Comparison of ENCODE assay signal across 19 cellular contexts in the genomic region with DNA sequence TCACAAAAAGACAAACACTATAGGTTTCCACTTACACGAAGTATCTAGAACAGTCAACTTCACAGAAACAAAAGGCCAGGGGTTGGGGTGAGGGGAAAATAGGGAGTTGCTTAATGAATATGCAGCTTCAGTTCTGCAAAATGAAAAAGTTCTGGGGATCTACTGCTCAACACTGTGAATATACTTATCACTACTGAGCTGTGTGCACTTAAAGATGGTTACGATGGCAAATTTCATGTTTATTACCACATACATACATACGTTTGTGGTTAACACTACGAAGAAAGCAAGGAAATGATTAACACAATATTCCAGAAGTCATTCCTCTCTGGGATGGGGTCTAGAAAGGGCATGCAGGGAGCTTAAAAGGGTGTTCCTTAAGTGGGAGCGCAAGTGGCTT. TPM values are rescaled to one million over a fixed set of nuclear protein-coding genes. Genes with fewer than 3 reads are reported as not detected.
DNase-seq lines count a peak whose midpoint lies in the region; ATAC-seq, FAIRE-seq and TF ChIP-seq lines count a peak whose summit lies in the region.
"Had no signal": no experiment of that assay in that cellular context is flagged by ENCODE, and none has a peak within 500 bp of the region (broad histone marks: within the 10 kb centered on the region; RNA-seq: fewer than 3 reads in every experiment).

No MANE protein-coding gene starts in this region.

- peak in 1 of 2 experiments; percentile 41; a peak in 1 of 4 replicates for TF ChIP-seq EP300 in GM12878 (IDR thresholded peaks at IDR 0.05; ENCODE audit: borderline replicate concordance in 1 of 2, control insufficient read depth in 1 of 2, low read depth in 2 of 2, low read length in 2 of 2)

- H4K20me1 ChIP-seq in GM12878 (ENCODE audit: control insufficient read depth, insufficient read depth): no peaks in the 10 kb centered on the region

- H3K9me3 Mint-ChIP-seq in mesothelial cell of epicardium: no peaks in the 10 kb centered on the region
- no peaks in the 10 kb centered on the region for H3K9me3 Mint-ChIP-seq in CD8-positive, alpha-beta T cell

- DNase-seq in ELR (ENCODE audit: low read depth) (peak; percentile 53), Kasumi-1 (lab: John Stamatoyannopoulos, UW) (peak; percentile 16 to 27), GM12878 (ENCODE audit: low read depth, low spot score) (peak; percentile 41), mesothelial cell of epicardium (ENCODE audit: low spot score in 2 of 2, unreplicated experiment in 2 of 2) (no peak), upper lobe of right lung (no peak), NCI-H187 (lab: John Stamatoyannopoulos, UW) (no peak)
- DNase-seq in CD8-positive, alpha-beta T cell: no peak
- DNase-seq: activated CD8-positive, alpha-beta memory T cell treated with anti-CD3 and anti-CD28 coated beads, Interleukin-2, amount 50 U/mL, for 4 hours; cortex of kidney; kidney glomerular epithelial cell; NCI-H146; stimulated activated CD4-positive, alpha-beta T cell treated with anti-CD3 and anti-CD28 coated beads, Interleukin-4, amount 100 ng/mL, for 24 hours; stimulated activated naive CD4-positive, alpha-beta T cell had no signal

- TF ChIP-seq RAD21 in GM12878 (IDR thresholded peaks at IDR 0.05; ENCODE audit: insufficient read depth, low read depth, low read length): no peak

- peak; percentile 27 for FAIRE-seq in GM12878 (lab: Jason Lieb, UNC)
- FAIRE-seq: GM18507, HepG2 had no signal

- 0 out of 2 replicates have a peak overlapping the region, but pooled peaks have one; percentile 18 for H3K9ac ChIP-seq in GM12878 (ENCODE audit: control insufficient read depth, insufficient read depth, low read length)

- peak overlapping the region; percentile 74 for H3K4me2 ChIP-seq in GM12878 (ENCODE audit: control insufficient read depth, insufficient read depth)

- H3K27me3 Mint-ChIP-seq in mesothelial cell of epicardium (ENCODE audit: low read depth): no peaks in the 10 kb centered on the region
- peaks cover 3% of the 10 kb centered on the region for H3K27me3 Mint-ChIP-seq in CD8-positive, alpha-beta T cell (ENCODE audit: low read depth)

- peak; percentile 72 for ATAC-seq in GM12878
- ATAC-seq in CD8-positive, alpha-beta T cell: no peak
- ATAC-seq in upper lobe of right lung: no peak
- no peak for ATAC-seq in GM21717 (IDR thresholded peaks at IDR 0.05; ENCODE audit: unreplicated experiment)
- ATAC-seq: HepG2 had no signal

- peak overlapping the region; percentile 49 for H3K27ac Mint-ChIP-seq in mesothelial cell of epicardium
- no peak overlapping the region for H3K27ac Mint-ChIP-seq in CD8-positive, alpha-beta T cell
- H3K27ac Mint-ChIP-seq: activated naive CD8-positive, alpha-beta T cell had no signal

- SMC1A ChIA-PET in GM12878 (lab: Charles Lee; ENCODE audit: uncharacterized antibody, unreplicated experiment): interaction anchor here (0.6 to 13.0 kb wide), 23 partner anchors 9 to 230 kb away, joined by 3 to 101 read pairs (median 5); a partner anchor contains a TSS

- CTCF ChIA-PET in GM12878 (lab: Yijun Ruan, JAX): interaction anchor here (0.6 to 4.9 kb wide), 11 partner anchors 9 to 1926 kb away, joined by 3 to 28 read pairs (median 4); a partner anchor contains a TSS
- CTCF ChIA-PET in CD8-positive, alpha-beta T cell (lab: Charles Lee): no interaction called here

- H3K9me3 ChIP-seq in GM12878 (replicated peaks; ENCODE audit: control insufficient read depth, insufficient read depth, low read length) (no peaks in the 10 kb centered on the region; the same call in 2 of the 3 replicates), upper lobe of right lung (no peaks in the 10 kb centered on the region)
- H3K9me3 ChIP-seq in CD8-positive, alpha-beta T cell (ENCODE audit: low read length): no peaks in the 10 kb centered on the region
- H3K9me3 ChIP-seq: right atrium auricular region, vagina had no signal

- POLR2A ChIA-PET in GM12878 (lab: Charles Lee): interaction anchor here (1.4 to 2.7 kb wide), 3 partner anchors 19 to 116 kb away, joined by 4 to 18 read pairs (median 9); a partner anchor contains a TSS
- POLR2A ChIA-PET in CD8-positive, alpha-beta T cell (lab: Charles Lee): no interaction called here

- H2AFZ ChIP-seq in GM12878 (ENCODE audit: control insufficient read depth, low read depth, low read length): no peak overlapping the region

- H3K4me3 ChIP-seq in GM12878 (peak overlapping the region; percentile 48; the same call in 1 of the 2 replicates), upper lobe of right lung (no peak overlapping the region)
- H3K4me3 ChIP-seq in CD8-positive, alpha-beta T cell (ENCODE audit: low read depth, low read length): no peak overlapping the region
- H3K4me3 ChIP-seq: right atrium auricular region, vagina had no signal

- 20% methylated on average over 5 of the region's 5 CpGs for WGBS in GM12878 (ENCODE audit: insufficient coverage, insufficient replicate concordance, low lambda C conversion rate, missing lambda C conversion rate)

- H3K27me3 ChIP-seq in GM12878 (replicated peaks in 1 of 2; ENCODE audit: control insufficient read depth in 2 of 2, insufficient read depth in 2 of 2, low read length in 1 of 2) (no peaks in the 10 kb centered on the region), upper lobe of right lung (no peaks in the 10 kb centered on the region)
- no peaks in the 10 kb centered on the region for H3K27me3 ChIP-seq in CD8-positive, alpha-beta T cell (ENCODE audit: insufficient read depth, low read length)
- H3K27me3 ChIP-seq: right atrium auricular region, vagina had no signal

- intact Hi-C loops in GM12878 (cut with micrococcal nuclease; ENCODE audit: unreplicated experiment) (no loop called here), upper lobe of right lung (cut with DNase I) (no loop called here)
- intact Hi-C loops in CD8-positive, alpha-beta T cell (cut with DNase I, micrococcal nuclease): no loop called here

- H3K4me1 ChIP-seq in GM12878 (ENCODE audit: control insufficient read depth, insufficient read depth, low read length) (peaks cover 23% of the 10 kb centered on the region), upper lobe of right lung (no peaks in the 10 kb centered on the region)
- H3K4me1 ChIP-seq in CD8-positive, alpha-beta T cell (ENCODE audit: insufficient read depth, low read length): no peaks in the 10 kb centered on the region
- H3K4me1 ChIP-seq: right atrium auricular region, vagina had no signal

- H3K4me1 Mint-ChIP-seq in mesothelial cell of epicardium: peaks cover 26% of the 10 kb centered on the region
- H3K4me1 Mint-ChIP-seq in CD8-positive, alpha-beta T cell (ENCODE audit: low read depth): no peaks in the 10 kb centered on the region

- RAD21 ChIA-PET in GM12878 (lab: Charles Lee; ENCODE audit: unreplicated experiment): interaction anchor here (0.9 to 4.3 kb wide), 9 partner anchors 13 to 127 kb away, joined by 3 to 52 read pairs (median 8); a partner anchor contains a TSS

- no peaks in the 10 kb centered on the region for H3K36me3 Mint-ChIP-seq in mesothelial cell of epicardium
- no peaks in the 10 kb centered on the region for H3K36me3 Mint-ChIP-seq in CD8-positive, alpha-beta T cell
- H3K36me3 Mint-ChIP-seq: activated naive CD8-positive, alpha-beta T cell had no signal

- H3K36me3 ChIP-seq in GM12878 (ENCODE audit: control insufficient read depth in 2 of 2, insufficient read depth in 2 of 2, low read length in 1 of 2) (no peaks in the 10 kb centered on the region), upper lobe of right lung (no peaks in the 10 kb centered on the region)
- H3K36me3 ChIP-seq in CD8-positive, alpha-beta T cell (ENCODE audit: insufficient read depth, low read length): no peaks in the 10 kb centered on the region
- H3K36me3 ChIP-seq: right atrium auricular region, vagina had no signal

- in situ Hi-C loops in GM12878 (cut with MboI): no loop called here

- TF ChIP-seq CTCF in GM12878 (IDR thresholded peaks at IDR 0.05 in 2 of 3, conservative IDR thresholded peaks at IDR 0.05 in 1 of 3; ENCODE audit: control insufficient read depth in 2 of 3, extremely low read depth in 1 of 3, insufficient read depth in 1 of 3, low read depth in 3 of 3, low read length in 3 of 3): no peak
- no peak for TF ChIP-seq CTCF in mesothelial cell of epicardium (IDR thresholded peaks at IDR 0.05; ENCODE audit: unreplicated experiment)
- TF ChIP-seq CTCF in CD8-positive, alpha-beta T cell (IDR thresholded peaks at IDR 0.05): no peak
- TF ChIP-seq CTCF in upper lobe of right lung (IDR thresholded peaks at IDR 0.05): no peak

- H3K4me3 Mint-ChIP-seq in mesothelial cell of epicardium: no peak overlapping the region
- H3K4me3 Mint-ChIP-seq in CD8-positive, alpha-beta T cell: no peak overlapping the region
- H3K4me3 Mint-ChIP-seq: activated naive CD8-positive, alpha-beta T cell had no signal

- TF ChIP-seq POLR2A in GM12878 (IDR thresholded peaks at IDR 0.05; ENCODE audit: low read depth, low read length): no peak

- no TSS peak for BruUV-seq in GM12878 (replicated peaks; lab: Mats Ljungman, UMichigan)

- peaks cover 3% of the 10 kb centered on the region for H3K79me2 ChIP-seq in GM12878 (ENCODE audit: control insufficient read depth, insufficient read depth, low read length)

- peak overlapping the region; percentile 56 for H3K27ac ChIP-seq in GM12878 (ENCODE audit: control insufficient read depth, insufficient read depth)
- H3K27ac ChIP-seq in CD8-positive, alpha-beta T cell (ENCODE audit: low read depth, low read length): no peak overlapping the region
- H3K27ac ChIP-seq in upper lobe of right lung: no peak overlapping the region
- H3K27ac ChIP-seq: right atrium auricular region, vagina had no signal

RNA-seq across cellular contexts. Expression of a gene that starts 19.3 kb away (rescaled TPM):
- 38.6 and 46.9 TPM in 2 replicates for total RNA-seq in GM12878 (2013; cell fraction: nucleolus; rRNA removed)
- total RNA-seq in GM12878 (2014; rRNA removed) (1.2 and 1.6 TPM in 2 replicates), GM12878 (2014; rRNA removed; fragmentation: Illumina TruSeq; extraction: Trizol) (1.8 TPM in 2 replicates), GM12878 (2021) (1.5 and 2.1 TPM in 2 replicates), mesothelial cell of epicardium (51.4 to 54.2 TPM (median 53.0 TPM) in 3 replicates), upper lobe of right lung (31.4 TPM)
- 1.5 TPM for polyA plus RNA-seq in GM12878 (2011; ENCODE audit: low read depth)
- polyA plus RNA-seq in GM12878 (2011; rRNA removed) (40.6 and 48.2 TPM in 2 replicates), GM12878 (2014; fragmentation: Illumina TruSeq; extraction: Trizol) (1.9 and 3.3 TPM in 2 replicates), GM12878 (2014; fragmentation: Nextera tagmentation; extraction: Ambion mirVana) (1 to 10 TPM in 1 of 2 experiments, under 1 TPM in 1; 0.08 to 1.3 TPM), GM12878 (2014; rRNA removed) (2.0 and 2.6 TPM in 2 replicates), GM12878 (2016; fragmentation: Nextera tagmentation; extraction: Ambion mirVana) (1 to 10 TPM; 1.2 to 1.7 TPM)
- polyA plus RNA-seq in GM12878 (2011; cell fraction: cytosol; rRNA removed): 17.4 and 17.6 TPM in 2 replicates
- polyA plus RNA-seq in GM12878 (2011; cell fraction: nucleus; rRNA removed): 78.0 and 79.8 TPM in 2 replicates
- polyA plus RNA-seq in GM12878 (2012): 3.7 and 4.3 TPM in 2 replicates
- polyA minus RNA-seq in GM12878 (2011; rRNA and poly(A)+ RNA removed): 33.9 and 37.0 TPM in 2 replicates
- 10.3 and 12.8 TPM in 2 replicates for polyA minus RNA-seq in GM12878 (2011; cell fraction: cytosol; rRNA and poly(A)+ RNA removed)
- polyA minus RNA-seq in GM12878 (2011; cell fraction: nucleus; rRNA and poly(A)+ RNA removed): 14.0 and 35.6 TPM in 2 replicates
- total RNA-seq in CD8-positive, alpha-beta T cell: 1 to 10 TPM in 1 of 2 experiments, under 1 TPM in 1; 0.54 to 1.1 TPM

Comparison
In these comparisons a context has a peak if more than half of its experiments do, and no peak if none do; other contexts are left out.
1. DNase-seq: peak in ELR (single experiment), Kasumi-1 (2 of 2) and GM12878 (single experiment); none in mesothelial cell of epicardium (0 of 2), CD8-positive, alpha-beta T cell (0 of 7), upper lobe of right lung (single experiment) and NCI-H187 (0 of 2).